23 cellular contexts compared by ENCODE assay signal in genomic region chr12:1859643-1860042, GRCh38. TPM values are rescaled to one million over a fixed set of nuclear protein-coding genes. Genes with fewer than 3 reads are reported as not detected.
DNase-seq lines count a peak whose midpoint lies in the region; ATAC-seq and TF ChIP-seq lines count a peak whose summit lies in the region.
"Had no signal": no experiment of that assay in that cellular context is flagged by ENCODE, and none has a peak within 500 bp of the region (broad histone marks: within the 10 kb centered on the region; RNA-seq: fewer than 3 reads in every experiment).

No MANE protein-coding gene starts in this region.

- peaks cover 23% of the 10 kb centered on the region for H3K9me3 ChIP-seq in IMR-90 (ENCODE audit: control insufficient read depth, insufficient read depth, low read length)

- no peak overlapping the region for H2BK120ac ChIP-seq in IMR-90 (ENCODE audit: low read depth, low read length)

- no peaks in the 10 kb centered on the region for H3K4me1 ChIP-seq in IMR-90 (ENCODE audit: control insufficient read depth, insufficient read depth, low read length)
- H3K4me1 ChIP-seq: esophagus muscularis mucosa, lower lobe of right lung, sigmoid colon, vagina had no signal

- H3K27ac ChIP-seq in IMR-90 (ENCODE audit: insufficient read depth, low read length) (no peak overlapping the region), brain microvascular endothelial cell (no peak overlapping the region)
- H3K27ac ChIP-seq: esophagus muscularis mucosa, lower lobe of right lung, sigmoid colon, vagina had no signal

- no TSS peak for BruUV-seq in IMR-90 (replicated peaks; lab: Mats Ljungman, UMichigan)

- H2AFZ ChIP-seq in IMR-90 (replicated peaks; ENCODE audit: low read length, poor library complexity) = no peak overlapping the region

- POLR2A ChIA-PET in IMR-90 (lab: Charles Lee; ENCODE audit: unreplicated experiment) = no interaction called here

- H4K8ac ChIP-seq in IMR-90 (ENCODE audit: low read depth in 2 of 2, low read length in 2 of 2) = no peak overlapping the region

- CTCF ChIA-PET in IMR-90 (lab: Yijun Ruan, JAX) = no interaction called here

- no peak overlapping the region for H2AK9ac ChIP-seq in IMR-90 (replicated peaks; ENCODE audit: low read depth, low read length, poor library complexity)

- no peak overlapping the region for H3K14ac ChIP-seq in IMR-90 (replicated peaks; ENCODE audit: low read depth, low read length)

- H3K4me2 ChIP-seq in IMR-90 (ENCODE audit: low read depth, low read length) = no peak overlapping the region

- H3K18ac ChIP-seq in IMR-90 (ENCODE audit: low read depth, low read length) = no peak overlapping the region

- no peak overlapping the region for H2BK15ac ChIP-seq in IMR-90 (ENCODE audit: low read depth, low read length)

- H3K27me3 ChIP-seq in IMR-90 (ENCODE audit: control insufficient read depth, insufficient read depth, low read length) (peaks cover 40% of the 10 kb centered on the region), brain microvascular endothelial cell (replicated peaks) (no peaks in the 10 kb centered on the region)
- H3K27me3 ChIP-seq: vagina had no signal

- H3K36me3 ChIP-seq in IMR-90 (ENCODE audit: control insufficient read depth, insufficient read depth, low read length) = no peaks in the 10 kb centered on the region
- no peaks in the 10 kb centered on the region for H3K36me3 ChIP-seq in brain microvascular endothelial cell (replicated peaks)
- H3K36me3 ChIP-seq: esophagus muscularis mucosa, lower lobe of right lung, sigmoid colon, vagina had no signal

- intact Hi-C loops in IMR-90 (cut with micrococcal nuclease) = no loop called here

- H3K56ac ChIP-seq in IMR-90 (ENCODE audit: extremely low read depth, insufficient read depth, low read length) = no peak overlapping the region

- H3K9me1 ChIP-seq in IMR-90 (ENCODE audit: insufficient read depth, low read length) = no peaks in the 10 kb centered on the region

- H3K23ac ChIP-seq in IMR-90 (ENCODE audit: low read depth, low read length) = no peak overlapping the region

- no peak for TF ChIP-seq RAD21 in IMR-90 (IDR thresholded peaks at IDR 0.05; ENCODE audit: low read length)

- no peak overlapping the region for H4K91ac ChIP-seq in IMR-90 (ENCODE audit: insufficient read depth, low read depth, low read length)

- H3K4ac ChIP-seq in IMR-90 (ENCODE audit: low read depth, low read length) = no peak overlapping the region

- H3K4me3 ChIP-seq in IMR-90 (ENCODE audit: insufficient read depth, low read depth, low read length) (no peak overlapping the region), brain microvascular endothelial cell (ENCODE audit: low read depth, low read length) (no peak overlapping the region)
- H3K4me3 ChIP-seq: esophagus muscularis mucosa, GM12878, lower lobe of right lung, sigmoid colon, vagina had no signal

- WGBS in IMR-90 (ENCODE audit: extremely low coverage in 2 of 2, insufficient read length in 1 of 2), 2 experiments = 61% methylated on average over 2 of the region's 7 CpGs; no CpG with 5 or more reads in 1 of the 2 experiments

- H4K20me1 ChIP-seq in IMR-90 (ENCODE audit: insufficient read depth, low read length) = no peaks in the 10 kb centered on the region

- no peak overlapping the region for H3K9ac ChIP-seq in IMR-90 (ENCODE audit: low read depth, low read length)

- TF ChIP-seq CTCF in IMR-90 (conservative IDR thresholded peaks at IDR 0.05; ENCODE audit: low read depth, low read length) = no peak
- no peak for TF ChIP-seq CTCF in brain microvascular endothelial cell (IDR thresholded peaks at IDR 0.05; ENCODE audit: low read depth, low read length, missing control alignments)

- H2BK20ac ChIP-seq in IMR-90 (ENCODE audit: low read depth, low read length) = no peak overlapping the region

- H3K79me1 ChIP-seq in IMR-90 (ENCODE audit: low read depth in 1 of 2, low read length in 2 of 2) = no peaks in the 10 kb centered on the region

- no peak overlapping the region for H4K5ac ChIP-seq in IMR-90 (ENCODE audit: low read depth, low read length)

- H2BK5ac ChIP-seq in IMR-90 (ENCODE audit: low read depth, low read length, poor library complexity, severe bottlenecking) = no peak overlapping the region

- in situ Hi-C loops in IMR-90 (cut with MboI; ENCODE audit: low sequenced_read_pairs) (no loop called here), brain microvascular endothelial cell (cut with HindIII; ENCODE audit: low pct_ligation_motif_present, low sequenced_read_pairs) (no loop called here)

- dilution Hi-C loops in IMR-90 (cut with HindIII; ENCODE audit: low sequenced_read_pairs, unreplicated experiment) = no loop called here

- no peak for ATAC-seq in IMR-90 (ENCODE audit: low read depth)
- no peak for ATAC-seq in GM21423 (IDR thresholded peaks at IDR 0.05; ENCODE audit: unreplicated experiment)
- ATAC-seq in HG03342 (IDR thresholded peaks at IDR 0.05; ENCODE audit: unreplicated experiment) = no peak
- ATAC-seq: activated CD8-positive, alpha-beta T cell treated with anti-CD3 and anti-CD28 coated beads for 36 hours; GM12878; HepG2; lower lobe of right lung; WTC11 had no signal

- no peak overlapping the region for H2AK5ac ChIP-seq in IMR-90 (ENCODE audit: low read depth, low read length)

- no peak for TF ChIP-seq POLR2A in IMR-90 (IDR thresholded peaks at IDR 0.05; ENCODE audit: low read depth, low read length)

- DNase-seq in ELR (ENCODE audit: low read depth) = peak; percentile 91
- peak; percentile 40 for DNase-seq in IMR-90
- peak; percentile 28 for DNase-seq in brain microvascular endothelial cell
- peak; percentile 49 for DNase-seq in mesenteric fat pad (ENCODE audit: low spot score)
- no peak for DNase-seq in activated naive CD4-positive, alpha-beta T cell treated with Interleukin-2 at 50 U/mL for 16 hours
- DNase-seq: activated CD8-positive, alpha-beta T cell treated with anti-CD3 and anti-CD28 coated beads for 36 hours; activated naive CD8-positive, alpha-beta T cell treated with anti-CD3 and anti-CD28 coated beads, Interleukin-2, amount 10 ng/mL, durations not matched to agents 7 days and 5 days; caudate nucleus; effector CD4-positive, alpha-beta T cell; lower lobe of right lung; NCI-H1694 treated with DMSO at 0.1 percent for 48 hours; NCI-H2227 treated with DMSO at 0.1 percent for 48 hours; SHP77; sigmoid colon had no signal

TF ChIP-seq in IMR-90, 13 proteins besides CTCF, POLR2A, EP300 and RAD21:
- TF ChIP-seq MAZ (IDR thresholded peaks at IDR 0.05; ENCODE audit: borderline replicate concordance, low read depth, low read length) (no peak), CEBPB (IDR thresholded peaks at IDR 0.05; ENCODE audit: low read depth, low read length) (no peak), CHD1 (IDR thresholded peaks at IDR 0.05; ENCODE audit: low read depth, low read length) (no peak), ELK1 (IDR thresholded peaks at IDR 0.05; ENCODE audit: borderline replicate concordance, low read depth, low read length) (no peak), RFX5 (IDR thresholded peaks at IDR 0.05; ENCODE audit: low read depth, low read length) (no peak), SMC3 (IDR thresholded peaks at IDR 0.05; ENCODE audit: low read depth, low read length) (no peak), MAFK (IDR thresholded peaks at IDR 0.05; ENCODE audit: low read depth, low read length) (no peak), MXI1 (IDR thresholded peaks at IDR 0.05; ENCODE audit: borderline replicate concordance, low read depth, low read length) (no peak), FOS (IDR thresholded peaks at IDR 0.05; ENCODE audit: low read depth, low read length) (no peak), NFE2L2 (IDR thresholded peaks at IDR 0.05; ENCODE audit: low read depth, low read length) (no peak), BHLHE40 (IDR thresholded peaks at IDR 0.05; ENCODE audit: low read depth, low read length) (no peak), RCOR1 (IDR thresholded peaks at IDR 0.05; ENCODE audit: insufficient replicate concordance, low read length) (no peak)
- TF ChIP-seq, protein P1, sequence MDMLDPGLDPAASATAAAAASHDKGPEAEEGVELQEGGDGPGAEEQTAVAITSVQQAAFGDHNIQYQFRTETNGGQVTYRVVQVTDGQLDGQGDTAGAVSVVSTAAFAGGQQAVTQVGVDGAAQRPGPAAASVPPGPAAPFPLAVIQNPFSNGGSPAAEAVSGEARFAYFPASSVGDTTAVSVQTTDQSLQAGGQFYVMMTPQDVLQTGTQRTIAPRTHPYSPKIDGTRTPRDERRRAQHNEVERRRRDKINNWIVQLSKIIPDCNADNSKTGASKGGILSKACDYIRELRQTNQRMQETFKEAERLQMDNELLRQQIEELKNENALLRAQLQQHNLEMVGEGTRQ (IDR thresholded peaks at IDR 0.05; ENCODE audit: low read depth, low read length) = no peak
TF ChIP-seq in IMR-90: peak in this region for 0.

RNA-seq across cellular contexts. Expression of gene LRTM2, which starts 39.3 kb away (rescaled TPM):
- not detected in 2 replicates for total RNA-seq in IMR-90 (2012; rRNA removed)
- polyA plus RNA-seq in IMR-90 (2012; rRNA removed) = not detected in 2 replicates
- polyA plus RNA-seq in IMR-90 (2012; cell fraction: cytosol; rRNA removed) = not detected in 2 replicates
- polyA plus RNA-seq in IMR-90 (2012; cell fraction: nucleus; rRNA removed; ENCODE audit: low replicate concordance) = not detected in 2 replicates
- total RNA-seq in mesenteric fat pad = not detected
- total RNA-seq: activated CD8-positive, alpha-beta T cell treated with anti-CD3 and anti-CD28 coated beads for 36 hours; activated naive CD8-positive, alpha-beta T cell treated with anti-CD3 and anti-CD28 coated beads, Interleukin-2, amount 10 ng/mL, durations not matched to agents 7 days and 5 days; glomerular endothelial cell; GM12878; HepG2; lower lobe of right lung; omental fat pad; vagina had no signal

RNA-seq across cellular contexts. Expression of gene CACNA2D4, which starts 58.8 kb away (rescaled TPM):
- total RNA-seq in IMR-90 (2012; rRNA removed) (0.18 and 0.28 TPM in 2 replicates), mesenteric fat pad (8.8 TPM)
- 0.22 and 0.65 TPM in 2 replicates for polyA plus RNA-seq in IMR-90 (2012; rRNA removed)
- 0.41 and 0.58 TPM in 2 replicates for polyA plus RNA-seq in IMR-90 (2012; cell fraction: cytosol; rRNA removed)
- 1.8 and 3.6 TPM in 2 replicates for polyA plus RNA-seq in IMR-90 (2012; cell fraction: nucleus; rRNA removed; ENCODE audit: low replicate concordance)
